Comparison of ENCODE assay signal across 8 cellular contexts in the genomic region with DNA sequence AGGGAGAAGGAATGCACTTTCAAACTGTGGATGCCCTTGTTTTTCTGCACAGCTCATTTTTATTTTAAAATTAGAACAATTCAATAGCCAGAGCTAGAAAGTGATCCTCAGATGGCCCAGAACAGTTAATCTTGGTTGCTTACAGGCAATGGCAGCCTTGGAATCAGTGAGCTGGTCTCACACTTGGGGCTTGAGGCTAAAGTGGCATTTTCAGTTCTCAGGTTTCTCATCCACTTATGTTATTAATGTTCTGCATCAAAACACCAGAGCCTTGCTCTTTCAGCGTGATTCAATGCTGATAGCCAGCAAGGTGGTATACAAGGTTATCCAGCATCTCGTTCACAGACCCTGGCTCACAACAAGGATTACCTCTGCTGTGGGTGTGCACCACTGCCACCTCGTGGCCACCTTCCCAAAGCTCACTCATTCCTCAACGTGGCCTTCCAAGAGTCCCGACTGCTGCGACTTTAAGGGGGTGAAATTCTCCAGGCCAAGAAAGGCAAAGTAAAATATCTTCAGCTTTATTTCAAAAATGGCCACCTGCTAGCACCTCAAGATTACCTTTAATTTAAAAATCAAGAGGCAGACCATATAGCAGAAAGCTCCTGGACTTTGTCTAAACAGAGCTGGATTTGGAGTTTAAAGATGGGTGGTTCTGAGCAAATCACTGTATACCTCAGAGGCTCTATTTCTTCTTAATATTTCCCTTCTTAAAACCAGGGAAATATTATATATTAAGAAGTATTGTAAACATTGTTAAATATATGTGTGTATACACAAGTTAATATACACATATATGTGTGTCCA. TPM values are rescaled to one million over a fixed set of nuclear protein-coding genes. Genes with fewer than 3 reads are reported as not detected.
DNase-seq lines count a peak whose midpoint lies in the region; ATAC-seq lines count a peak whose summit lies in the region.

No MANE protein-coding gene starts in this region.

- no peaks in the 10 kb centered on the region for H3K36me3 ChIP-seq in trophoblast cell (ENCODE audit: control insufficient read depth in 1 of 2, insufficient read depth in 2 of 2, low read length in 2 of 2)

- no peaks in the 10 kb centered on the region for H3K79me1 ChIP-seq in trophoblast cell (ENCODE audit: low read length)

- H3K9me3 ChIP-seq in trophoblast cell (ENCODE audit: insufficient read depth, low read depth, low read length), result no peaks in the 10 kb centered on the region

- H3K14ac ChIP-seq in trophoblast cell (ENCODE audit: low read length), result no peak overlapping the region

- no peak overlapping the region for H2BK12ac ChIP-seq in trophoblast cell (ENCODE audit: low read length)

- no peak overlapping the region for H2BK120ac ChIP-seq in trophoblast cell (ENCODE audit: insufficient read depth, low read length, poor library complexity)

- H3K23ac ChIP-seq in trophoblast cell (ENCODE audit: low read length), result no peak overlapping the region

- no peaks in the 10 kb centered on the region for H3K4me1 ChIP-seq in trophoblast cell (ENCODE audit: control insufficient read depth in 1 of 2, insufficient read depth in 2 of 2, low read length in 2 of 2)

- DNase-seq in COLO668 (lab: John Stamatoyannopoulos, UW; ENCODE audit: unreplicated experiment) (peak; percentile 42), NCI-H748 treated with DMSO at 0.1 percent for 48 hours (lab: John Stamatoyannopoulos, UW) (peak; percentile 15), glomerular endothelial cell (ENCODE audit: extremely low read depth, low read depth, low spot score) (peak; percentile 14), trophoblast cell (peak; percentile 11 to 65), SIG-M5 treated with dmso at 0.1 percent for 504 hours (lab: John Stamatoyannopoulos, UW; ENCODE audit: unreplicated experiment) (no peak)
- DNase-seq in activated T-cell treated with anti-CD3 and anti-CD28 coated beads, Interleukin-2, amount 50 U/mL, for 48 hours, result peak; percentile 62 to 65

- H3K18ac ChIP-seq in trophoblast cell (ENCODE audit: low read length), result no peak overlapping the region

- no CpG with 5 or more reads among the region's 6 CpGs for WGBS in trophoblast cell (ENCODE audit: extremely low coverage, insufficient coverage, insufficient read length)

- H3K9ac ChIP-seq in trophoblast cell (ENCODE audit: low read length), result no peak overlapping the region

- H3K79me2 ChIP-seq in trophoblast cell (ENCODE audit: control insufficient read depth, insufficient read depth, low read length, poor library complexity), result no peaks in the 10 kb centered on the region

- no peak overlapping the region for H3K4me3 ChIP-seq in trophoblast cell (ENCODE audit: low read depth, low read length)

- H3K27ac ChIP-seq in trophoblast cell (ENCODE audit: low read depth, low read length), result no peak overlapping the region

- no peak overlapping the region for H2AFZ ChIP-seq in trophoblast cell (ENCODE audit: insufficient read depth, low read length, poor library complexity)

- no peak overlapping the region for H3K4ac ChIP-seq in trophoblast cell (ENCODE audit: low read depth, low read length)

- no peak overlapping the region for H4K12ac ChIP-seq in trophoblast cell (ENCODE audit: low read depth, low read length)

- ATAC-seq in GM18909 (IDR thresholded peaks at IDR 0.05; ENCODE audit: poor library complexity, unreplicated experiment) (peak; percentile 96), HG03066 (IDR thresholded peaks at IDR 0.05; ENCODE audit: low read depth, unreplicated experiment) (peak; percentile 88)

- no peaks in the 10 kb centered on the region for H3K27me3 ChIP-seq in trophoblast cell (ENCODE audit: insufficient read depth, low read length)

- H4K8ac ChIP-seq in trophoblast cell (ENCODE audit: low read depth, low read length), result no peak overlapping the region

- no peak overlapping the region for H2AK5ac ChIP-seq in trophoblast cell (ENCODE audit: low read length)

- H4K91ac ChIP-seq in trophoblast cell (ENCODE audit: low read depth, low read length), result no peak overlapping the region

- H3K4me2 ChIP-seq in trophoblast cell (ENCODE audit: low read length), result no peak overlapping the region

- no peak overlapping the region for H2BK5ac ChIP-seq in trophoblast cell (ENCODE audit: low read depth, low read length, poor library complexity)

RNA-seq across cellular contexts. Expression of a gene that starts 34.2 kb away (rescaled TPM):
- not detected in 2 replicates for total RNA-seq in glomerular endothelial cell
- not detected in 2 replicates for polyA plus RNA-seq in trophoblast cell (2013)
